18 cellular contexts compared by ENCODE assay signal in the genomic region with DNA sequence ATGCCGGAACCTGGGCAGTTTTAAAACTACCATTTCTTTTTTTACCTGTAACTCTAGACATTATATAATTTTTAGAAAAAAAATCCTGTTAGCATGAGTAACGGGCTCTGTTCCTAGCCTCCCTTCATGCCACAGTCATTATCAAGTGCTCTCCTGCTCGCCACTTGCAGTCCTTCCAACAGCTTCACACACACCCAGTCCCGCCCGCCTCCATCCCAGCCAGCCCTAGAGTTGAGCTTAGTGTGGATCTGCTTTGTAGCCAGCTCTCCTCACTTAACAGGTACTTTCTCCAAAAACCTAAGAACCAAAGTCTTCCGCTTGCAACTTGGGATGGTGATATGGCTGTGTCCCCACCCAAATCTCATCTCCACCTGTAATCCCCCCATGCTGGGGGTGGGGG. TPM values are rescaled to one million over a fixed set of nuclear protein-coding genes. Genes with fewer than 3 reads are reported as not detected.
DNase-seq lines count a peak whose midpoint lies in the region; ATAC-seq and TF ChIP-seq lines count a peak whose summit lies in the region.
"Had no signal": no experiment of that assay in that cellular context is flagged by ENCODE, and none has a peak within 500 bp of the region (broad histone marks: within the 10 kb centered on the region; RNA-seq: fewer than 3 reads in every experiment).

No MANE protein-coding gene starts in this region.

- POLR2A ChIA-PET in Caco-2 (lab: Charles Lee) = no interaction called here

- BruUV-seq in Caco-2 (replicated peaks; lab: Mats Ljungman, UMichigan) = no TSS peak

- TF ChIP-seq CTCF in Caco-2 (IDR thresholded peaks at IDR 0.05; ENCODE audit: insufficient read depth in 1 of 2, low read depth in 1 of 2, low read length in 1 of 2, severe bottlenecking in 1 of 2, unreplicated experiment in 1 of 2) (no peak), left lung (IDR thresholded peaks at IDR 0.05) (no peak)

- peak overlapping the region; percentile 29; the same call in 1 of the 2 replicates for H3K4me3 ChIP-seq in BLaER1
- no peak overlapping the region for H3K4me3 ChIP-seq in Caco-2 (ENCODE audit: low read depth, low read length)
- no peak overlapping the region for H3K4me3 ChIP-seq in left lung
- H3K4me3 ChIP-seq: HAP-1, smooth muscle cell had no signal

- H3K9me3 ChIP-seq in BLaER1 = no peaks in the 10 kb centered on the region
- no peaks in the 10 kb centered on the region for H3K9me3 ChIP-seq in Caco-2
- H3K9me3 ChIP-seq in left lung = no peaks in the 10 kb centered on the region
- H3K9me3 ChIP-seq: HAP-1 had no signal

- no peaks in the 10 kb centered on the region for H3K27me3 Mint-ChIP-seq in Caco-2 (ENCODE audit: insufficient read depth, unreplicated experiment)
- no peaks in the 10 kb centered on the region for H3K27me3 Mint-ChIP-seq in activated T-helper 2 cell treated with anti-CD3 and anti-CD28 coated beads, Interferon-gamma antibody, Interleukin-2, Interleukin-4, amounts not matched to agents 10 μg/mL and 5 μg/mL and 100 μg/mL, durations not matched to agents 14 hours and 24 hours and 36 hours (ENCODE audit: low read depth)

- intact Hi-C loops in Caco-2 (cut with micrococcal nuclease; ENCODE audit: unreplicated experiment) = no loop called here
- intact Hi-C loops in activated T-helper 2 cell treated with anti-CD3 and anti-CD28 coated beads, Interferon-gamma antibody, Interleukin-2, Interleukin-4, amounts not matched to agents 10 μg/mL and 5 μg/mL and 100 μg/mL, durations not matched to agents 14 hours and 24 hours and 36 hours (cut with micrococcal nuclease) = no loop called here
- intact Hi-C loops in left lung (cut with DNase I) = no loop called here

- H3K27me3 ChIP-seq in BLaER1 = no peaks in the 10 kb centered on the region
- no peaks in the 10 kb centered on the region; the same call in 1 of the 2 replicates for H3K27me3 ChIP-seq in Caco-2 (replicated peaks; ENCODE audit: control insufficient read depth, insufficient read depth, low read length)
- no peaks in the 10 kb centered on the region for H3K27me3 ChIP-seq in left lung

- peaks cover 61% of the 10 kb centered on the region for H4K20me1 ChIP-seq in BLaER1

- peaks cover 13% of the 10 kb centered on the region for H3K4me1 Mint-ChIP-seq in Caco-2 (ENCODE audit: low read depth, unreplicated experiment)
- peaks cover 16% of the 10 kb centered on the region for H3K4me1 Mint-ChIP-seq in activated T-helper 2 cell treated with anti-CD3 and anti-CD28 coated beads, Interferon-gamma antibody, Interleukin-2, Interleukin-4, amounts not matched to agents 10 μg/mL and 5 μg/mL and 100 μg/mL, durations not matched to agents 14 hours and 24 hours and 36 hours (ENCODE audit: low read depth)

- H3K36me3 ChIP-seq in BLaER1 = peaks cover 74% of the 10 kb centered on the region
- H3K36me3 ChIP-seq in Caco-2 (ENCODE audit: control insufficient read depth, insufficient read depth, low read length) = peaks cover 26% of the 10 kb centered on the region
- peaks cover 3 to 100% of the 10 kb centered on the region in 2 donors for H3K36me3 ChIP-seq in left lung

- peaks cover 100% of the 10 kb centered on the region for H3K4me1 ChIP-seq in BLaER1
- peaks cover 10% of the 10 kb centered on the region; the same call in 1 of the 2 replicates for H3K4me1 ChIP-seq in Caco-2
- no peaks in the 10 kb centered on the region for H3K4me1 ChIP-seq in left lung
- H3K4me1 ChIP-seq: HAP-1 had no signal

- H3K4me2 ChIP-seq in BLaER1 = peak overlapping the region; percentile 86
- H3K4me2 ChIP-seq: smooth muscle cell had no signal

- H3K27ac ChIP-seq in BLaER1 (peak overlapping the region; percentile 77), left lung (no peak overlapping the region)

- DNase-seq in Caco-2 (no peak), left lung (no peak), COLO829 (ENCODE audit: low spot score) (no peak), NCI-H524 treated with DMSO at 0.1 percent for 48 hours (lab: John Stamatoyannopoulos, UW) (no peak)
- no peak for DNase-seq in activated T-helper 2 cell treated with anti-CD3 and anti-CD28 coated beads, Interferon-gamma antibody, Interleukin-2, Interleukin-4, amounts not matched to agents 10 μg/mL and 5 μg/mL and 100 μg/mL, durations not matched to agents 14 hours and 24 hours and 36 hours (ENCODE audit: low spot score)
- DNase-seq: activated T-cell treated with anti-CD3 and anti-CD28 coated beads, Interleukin-2, amount 50 U/mL, for 48 hours; effector CD8-positive, alpha-beta T cell; Karpas-422; mesendoderm; NCI-H146; NCI-H446 treated with DMSO at 0.1 percent for 48 hours; substantia nigra had no signal

- H3K9me3 Mint-ChIP-seq in Caco-2 (ENCODE audit: unreplicated experiment) = no peaks in the 10 kb centered on the region
- no peaks in the 10 kb centered on the region for H3K9me3 Mint-ChIP-seq in activated T-helper 2 cell treated with anti-CD3 and anti-CD28 coated beads, Interferon-gamma antibody, Interleukin-2, Interleukin-4, amounts not matched to agents 10 μg/mL and 5 μg/mL and 100 μg/mL, durations not matched to agents 14 hours and 24 hours and 36 hours

- H3K27ac Mint-ChIP-seq in Caco-2 (ENCODE audit: unreplicated experiment) = peak overlapping the region; percentile 76
- H3K27ac Mint-ChIP-seq in activated T-helper 2 cell treated with anti-CD3 and anti-CD28 coated beads, Interferon-gamma antibody, Interleukin-2, Interleukin-4, amounts not matched to agents 10 μg/mL and 5 μg/mL and 100 μg/mL, durations not matched to agents 14 hours and 24 hours and 36 hours = peak overlapping the region; percentile 68

- peak; percentile 41 for ATAC-seq in left lung
- no peak for ATAC-seq in GM18873 (IDR thresholded peaks at IDR 0.05; ENCODE audit: low FRiP score, unreplicated experiment)
- no peak for ATAC-seq in HG02884 (IDR thresholded peaks at IDR 0.05; ENCODE audit: unreplicated experiment)
- ATAC-seq: SK-N-SH treated with all-trans-retinoic acid at 6 μM for 48 hours had no signal

- H3K9ac ChIP-seq in BLaER1 = peak overlapping the region; percentile 55; the same call in 1 of the 2 replicates

- CTCF ChIA-PET in Caco-2 (lab: Charles Lee) = interaction anchor here (0.8 kb wide), 1 partner anchor 49 kb away, joined by 4 read pairs; no protein-coding TSS in a partner anchor

- no peak overlapping the region for H3K4me3 Mint-ChIP-seq in Caco-2 (ENCODE audit: unreplicated experiment)
- no peak overlapping the region for H3K4me3 Mint-ChIP-seq in activated T-helper 2 cell treated with anti-CD3 and anti-CD28 coated beads, Interferon-gamma antibody, Interleukin-2, Interleukin-4, amounts not matched to agents 10 μg/mL and 5 μg/mL and 100 μg/mL, durations not matched to agents 14 hours and 24 hours and 36 hours (ENCODE audit: low read depth)

- peaks cover 98% of the 10 kb centered on the region for H3K36me3 Mint-ChIP-seq in Caco-2 (ENCODE audit: insufficient read depth, unreplicated experiment)
- peaks cover 91% of the 10 kb centered on the region for H3K36me3 Mint-ChIP-seq in activated T-helper 2 cell treated with anti-CD3 and anti-CD28 coated beads, Interferon-gamma antibody, Interleukin-2, Interleukin-4, amounts not matched to agents 10 μg/mL and 5 μg/mL and 100 μg/mL, durations not matched to agents 14 hours and 24 hours and 36 hours (ENCODE audit: low read depth)

RNA-seq across cellular contexts. Expression of a gene that starts 51.5 kb away (rescaled TPM):
- 282 and 290 TPM in 2 replicates for total RNA-seq in Caco-2 (2022)
- total RNA-seq in activated T-helper 2 cell treated with anti-CD3 and anti-CD28 coated beads, Interferon-gamma antibody, Interleukin-2, Interleukin-4, amounts not matched to agents 10 μg/mL and 5 μg/mL and 100 μg/mL, durations not matched to agents 14 hours and 24 hours and 36 hours = 204 and 206 TPM in 2 replicates
- 100 to 1,000 TPM; 315 to 328 TPM for total RNA-seq in left lung
